Comparison of ENCODE assay signal across 1 cellular context in the genomic region with DNA sequence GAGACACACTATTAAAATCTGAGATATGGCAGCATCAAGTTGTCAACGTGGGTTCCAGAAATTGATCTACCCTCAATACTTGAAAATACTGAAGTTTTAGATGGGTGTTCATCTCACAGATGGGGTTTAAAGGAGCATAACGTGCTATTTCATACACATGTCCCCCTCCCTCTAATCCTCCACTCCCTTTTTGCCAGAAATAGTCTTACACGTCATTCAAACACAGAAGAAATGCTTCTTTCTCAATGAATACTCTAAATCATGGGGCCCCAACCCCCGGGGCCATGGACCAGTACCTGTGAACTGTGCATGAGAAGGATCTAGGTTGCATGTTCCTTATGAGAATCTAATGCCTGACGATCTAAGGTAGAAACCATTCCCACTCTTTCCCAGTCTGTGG.
TF ChIP-seq lines count a peak whose summit lies in the region.

No MANE protein-coding gene starts in this region.

TF ChIP-seq in endothelial cell of umbilical vein, 7 proteins besides CTCF, POLR2A, EP300 and RAD21:
- TF ChIP-seq, protein P1, sequence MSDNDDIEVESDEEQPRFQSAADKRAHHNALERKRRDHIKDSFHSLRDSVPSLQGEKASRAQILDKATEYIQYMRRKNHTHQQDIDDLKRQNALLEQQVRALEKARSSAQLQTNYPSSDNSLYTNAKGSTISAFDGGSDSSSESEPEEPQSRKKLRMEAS (IDR thresholded peaks at IDR 0.05; ENCODE audit: insufficient read depth, insufficient read length), result no peak
- no peak for TF ChIP-seq JUN (IDR thresholded peaks at IDR 0.05; ENCODE audit: borderline replicate concordance, insufficient read depth, insufficient read length, low read depth)
- no peak for TF ChIP-seq MYC (IDR thresholded peaks at IDR 0.05; ENCODE audit: low read depth, low read length)
- TF ChIP-seq FOS (IDR thresholded peaks at IDR 0.05; ENCODE audit: borderline replicate concordance, insufficient read depth, low read length), result no peak
- no peak for TF ChIP-seq GATA2 (IDR thresholded peaks at IDR 0.05; ENCODE audit: insufficient read depth, insufficient read length, low read depth, low read length)
